22 cellular contexts compared by ENCODE assay signal in genomic region chr7:7109934-7110333, GRCh38.
"Had no signal": no experiment of that assay in that cellular context is flagged by ENCODE, and none has a peak within 500 bp of the region (broad histone marks: within the 10 kb centered on the region; RNA-seq: fewer than 3 reads in every experiment).

No MANE protein-coding gene starts in this region.

- H3K9me3 ChIP-seq: ovary, thyroid gland, uterus had no signal

- H3K27me3 ChIP-seq: dorsolateral prefrontal cortex, hepatocyte, neural progenitor cell, ovary, thyroid gland, upper lobe of left lung, uterus had no signal

- DNase-seq: dorsolateral prefrontal cortex; effector CD8-positive, alpha-beta T cell; foreskin melanocyte; head of caudate nucleus; kidney; left cardiac atrium; left ventricle myocardium superior; mesenchymal stem cell; midbrain; nucleus accumbens; ovary; right cardiac atrium; stimulated activated CD4-positive, alpha-beta T cell treated with anti-CD3 and anti-CD28 coated beads, Interleukin-2, amount 100 ng/mL, for 48 hours; stimulated activated naive CD4-positive, alpha-beta T cell treated with Interleukin-2 at 50 U/mL for 16 hours; thyroid gland; upper lobe of left lung; uterus had no signal

- H3K27ac Mint-ChIP-seq: natural killer cell treated with Interleukin-12 subunit alpha and Interleukin-12 subunit beta and Interleukin-15 and Interleukin-18, amount 100 ng/mL, for 72 hours; neural progenitor cell had no signal

- H3K4me1 Mint-ChIP-seq: neural progenitor cell had no signal

- H3K4me1 ChIP-seq: neural progenitor cell, thyroid gland, uterus had no signal

- H3K36me3 ChIP-seq: neural progenitor cell, ovary, thyroid gland, upper lobe of left lung, uterus had no signal

- H3K9me3 Mint-ChIP-seq: natural killer cell treated with Interleukin-12 subunit alpha and Interleukin-12 subunit beta and Interleukin-15 and Interleukin-18, amount 100 ng/mL, for 72 hours had no signal

- H3K4me3 Mint-ChIP-seq: natural killer cell treated with Interleukin-12 subunit alpha and Interleukin-12 subunit beta and Interleukin-15 and Interleukin-18, amount 100 ng/mL, for 72 hours; neural progenitor cell had no signal

- H3K36me3 Mint-ChIP-seq: neural progenitor cell had no signal

- H3K27ac ChIP-seq: dorsolateral prefrontal cortex, hepatocyte, neural progenitor cell, ovary, thyroid gland, upper lobe of left lung, uterus had no signal

- H3K4me3 ChIP-seq: dorsolateral prefrontal cortex, hepatocyte, lung, neural progenitor cell, ovary, smooth muscle cell, thyroid gland, upper lobe of left lung, uterus had no signal
